Comparison of ENCODE assay signal across 1 cellular context in genomic region chr13:47598340-47598911, GRCh38.
TF ChIP-seq lines count a peak whose summit lies in the region.

No MANE protein-coding gene starts in this region.

TF ChIP-seq in GM23338, 12 proteins besides CTCF, POLR2A, EP300 and RAD21 (continued from another document):
- TF ChIP-seq ZNF462 (CRISPR knock-in tag; IDR thresholded peaks at IDR 0.05) (no peak), ZNF331 (CRISPR knock-in tag; IDR thresholded peaks at IDR 0.05; ENCODE audit: low read depth) (no peak), JUNB (IDR thresholded peaks at IDR 0.05; ENCODE audit: unreplicated experiment) (no peak), POLR2AphosphoS5 (IDR thresholded peaks at IDR 0.05; ENCODE audit: low read depth) (no peak), ETS1 (IDR thresholded peaks at IDR 0.05) (no peak), EZH2phosphoT487 (IDR thresholded peaks at IDR 0.05; ENCODE audit: unreplicated experiment) (no peak), ZNF114 (CRISPR knock-in tag; IDR thresholded peaks at IDR 0.05) (no peak), CREB1 (CRISPR knock-in tag; IDR thresholded peaks at IDR 0.05; ENCODE audit: low read depth) (no peak), REST (IDR thresholded peaks at IDR 0.05; ENCODE audit: unreplicated experiment) (no peak)
